In genomic region chr10:72009430-72010081, GRCh38 we compare ENCODE assay signal across 8 cellular contexts. TPM values are rescaled to one million over a fixed set of nuclear protein-coding genes. Genes with fewer than 3 reads are reported as not detected.
DNase-seq lines count a peak whose midpoint lies in the region; ATAC-seq, FAIRE-seq and TF ChIP-seq lines count a peak whose summit lies in the region.

No MANE protein-coding gene starts in this region.

- intact Hi-C loops in K562 (cut with micrococcal nuclease) (no loop called here), sciatic nerve (cut with DNase I) (no loop called here)

- TF ChIP-seq RAD21 in K562 (CRISPR knock-in tag; conservative IDR thresholded peaks at IDR 0.05 in 1 of 2, IDR thresholded peaks at IDR 0.05 in 1 of 2) = no peak

- H3K9me3 ChIP-seq in K562 (replicated peaks; ENCODE audit: control insufficient read depth, insufficient read depth, low read depth, low read length) = no peaks in the 10 kb centered on the region

- BruUV-seq in K562 (replicated peaks; lab: Mats Ljungman, UMichigan) = no TSS peak

- H4K20me1 ChIP-seq in K562 (replicated peaks; ENCODE audit: control insufficient read depth, insufficient read depth, low read length) = 0 out of 2 replicates have a peak, but pooled peaks cover 5% of the 10 kb centered on the region

- H3K27me3 ChIP-seq in K562 (ENCODE audit: control insufficient read depth in 2 of 2, insufficient read depth in 2 of 2, low read length in 2 of 2) = peaks cover 25 to 44% of the 10 kb centered on the region in 2 experiments

- TF ChIP-seq EP300 in K562 (IDR thresholded peaks at IDR 0.05; ENCODE audit: low read length) = no peak

- no peak overlapping the region; the same call in 1 of the 2 replicates for H2AFZ ChIP-seq in K562 (ENCODE audit: low read depth, low read length)

- H3K79me2 ChIP-seq in K562 (ENCODE audit: control insufficient read depth, insufficient read depth, low read length) = no peaks in the 10 kb centered on the region

- H3K4me2 ChIP-seq in K562 (ENCODE audit: insufficient read depth, low read length) = no peak overlapping the region

- TF ChIP-seq POLR2A in K562 (conservative IDR thresholded peaks at IDR 0.05) (no peak), GM12892 (IDR thresholded peaks at IDR 0.05; ENCODE audit: low read depth, low read length) (no peak)

- 0 out of 4 replicates have a peak overlapping the region, but pooled peaks of 1 of the 2 experiments have one; percentile 8 for H3K9ac ChIP-seq in K562 (ENCODE audit: insufficient read depth in 1 of 2, low read depth in 2 of 2, low read length in 2 of 2)

- no peak overlapping the region for H3K27ac ChIP-seq in K562 (ENCODE audit: extremely low read depth, low read depth, low read length)

- H3K4me3 ChIP-seq in K562 = no peak overlapping the region

- in situ Hi-C loops in K562 (cut with MboI) = no loop called here

- FAIRE-seq in K562 (lab: Jason Lieb, UNC) (no peak), GM12892 (lab: Jason Lieb, UNC) (no peak)

- no peak for TF ChIP-seq CTCF in K562 (IDR thresholded peaks at IDR 0.05 in 2 of 3, conservative IDR thresholded peaks at IDR 0.05 in 1 of 3; ENCODE audit: insufficient read depth in 2 of 3, low read depth in 1 of 3, low read length in 3 of 3)

- CTCF ChIA-PET in K562 (lab: Yijun Ruan, JAX; ENCODE audit: low intra/inter-chr PET ratio) = no interaction called here

- DNase-seq in GOT3 (lab: John Stamatoyannopoulos, UW) (peak; percentile 69), K562 (ENCODE audit: extremely low read depth in 1 of 4, low spot score in 3 of 4) (no peak), hypothalamus (lab: John Stamatoyannopoulos, UW) (peak in 42 of 51 donors; percentile 38 to 88 (median 71)), sciatic nerve (ENCODE audit: low spot score) (peak; percentile 89), GM12892 (ENCODE audit: insufficient read length) (no peak)
- DNase-seq in activated CD8-positive, alpha-beta memory T cell treated with anti-CD3 and anti-CD28 coated beads, Interleukin-2, amount 50 U/mL, for 48 hours = no peak

- peaks cover 7 to 17% of the 10 kb centered on the region in 2 experiments; a peak in 2 of 5 replicates for H3K4me1 ChIP-seq in K562 (replicated peaks in 1 of 2; ENCODE audit: control insufficient read depth in 2 of 2, insufficient read depth in 2 of 2, low read length in 2 of 2)

- no peak for ATAC-seq in K562
- ATAC-seq in sciatic nerve = peak; percentile 95
- ATAC-seq in GM18519 (IDR thresholded peaks at IDR 0.05; ENCODE audit: low FRiP score, unreplicated experiment) = no peak
- no peak for ATAC-seq in GM19035 (IDR thresholded peaks at IDR 0.05; ENCODE audit: unreplicated experiment)

- POLR2A ChIA-PET in K562 (lab: Yijun Ruan, JAX) = interaction anchor here (0.6 kb wide), 2 partner anchors 16 to 86 kb away, joined by 3 read pairs; no protein-coding TSS in a partner anchor

- H3K36me3 ChIP-seq in K562 (ENCODE audit: control insufficient read depth, insufficient read depth, low read length) = no peaks in the 10 kb centered on the region

- H3K9me1 ChIP-seq in K562 (ENCODE audit: control insufficient read depth, insufficient read depth, low read length) = no peaks in the 10 kb centered on the region

- WGBS in K562 (ENCODE audit: insufficient coverage, low coverage, missing lambda C conversion rate) = 21% methylated on average over 12 of the region's 12 CpGs

TF ChIP-seq in K562, 482 proteins besides CTCF, POLR2A, EP300 and RAD21:
- TF ChIP-seq TGIF2 (CRISPR knock-in tag; IDR thresholded peaks at IDR 0.05) = no peak
- TF ChIP-seq RFX1 (IDR thresholded peaks at IDR 0.05) = peak; percentile 54; the same call in 1 of the 2 replicates
TF ChIP-seq in K562: peak in this region for 1.

RNA-seq across cellular contexts. Expression of gene CHST3, which starts 45.4 kb away (rescaled TPM):
- total RNA-seq in K562 (2011; cell fraction: chromatin; rRNA removed; ENCODE audit: low replicate concordance) = 0.11 and 0.12 TPM in 2 replicates
- total RNA-seq in K562 (2011; cell fraction: nucleolus; rRNA removed) = 0.13 and 0.17 TPM in 2 replicates
- 0.15 TPM in 2 replicates for total RNA-seq in K562 (2011; cell fraction: nucleoplasm; rRNA removed)
- total RNA-seq in K562 (2014; rRNA removed) (0.23 and 0.33 TPM in 2 replicates), K562 (2014; rRNA removed; fragmentation: Illumina TruSeq; extraction: Trizol) (0.13 and 0.15 TPM in 2 replicates), K562 (2015; rRNA removed; fragmentation: Illumina TruSeq; extraction: Trizol) (1.3 TPM in 2 replicates), K562 (2021) (0.38 and 0.42 TPM in 2 replicates), sciatic nerve (36.5 TPM)
- polyA plus RNA-seq in K562 (2011; rRNA removed) (0.06 and 0.18 TPM in 2 replicates), K562 (2014; fragmentation: Illumina TruSeq; extraction: Trizol) (0.17 and 0.18 TPM in 2 replicates), K562 (2014; fragmentation: Nextera tagmentation; extraction: Ambion mirVana) (under 1 TPM; 0.01 to 0.04 TPM), K562 (2014; rRNA removed) (0.07 and 0.34 TPM in 2 replicates)
- 0.01 and 0.13 TPM in 2 replicates for polyA plus RNA-seq in K562 (2011; cell fraction: cytosol; rRNA removed)
- polyA plus RNA-seq in K562 (2011; cell fraction: nucleus; rRNA removed) = 0.04 and 0.20 TPM in 2 replicates
- polyA plus RNA-seq in K562 (2012) = 0.43 and 0.76 TPM in 2 replicates
- 0.04 and 0.51 TPM in 2 replicates for polyA minus RNA-seq in K562 (2011; rRNA and poly(A)+ RNA removed)
- 0.10 and 0.55 TPM in 2 replicates for polyA minus RNA-seq in K562 (2011; cell fraction: cytosol; rRNA and poly(A)+ RNA removed)
- 0.13 and 0.78 TPM in 2 replicates for polyA minus RNA-seq in K562 (2011; cell fraction: nucleus; rRNA and poly(A)+ RNA removed)
- polyA plus RNA-seq in GM12892 (2012; ENCODE audit: missing spikeins) = not detected

Comparison
In these comparisons a context has a peak if more than half of its experiments do, and no peak if none do; other contexts are left out.
1. DNase-seq: peak in GOT3 (single experiment), hypothalamus (42 of 51) and sciatic nerve (single experiment); none in K562 (0 of 4), GM12892 (single experiment) and activated CD8-positive, alpha-beta memory T cell treated with anti-CD3 and anti-CD28 coated beads, Interleukin-2, amount 50 U/mL, for 48 hours (single experiment).
2. RNA of gene CHST3, which starts 45.4 kb away (total RNA-seq): 36.5 TPM in sciatic nerve (single experiment); 0.11 to 1.3 TPM in K562; every median in the first group is over 10 times any median in the second.